ENCODE assay signal across 20 cellular contexts in genomic region chr3:168139947-168140346, GRCh38. TPM values are rescaled to one million over a fixed set of nuclear protein-coding genes. Genes with fewer than 3 reads are reported as not detected.
DNase-seq lines count a peak whose midpoint lies in the region; ATAC-seq, FAIRE-seq and TF ChIP-seq lines count a peak whose summit lies in the region.
"Had no signal": no experiment of that assay in that cellular context is flagged by ENCODE, and none has a peak within 500 bp of the region (broad histone marks: within the 10 kb centered on the region; RNA-seq: fewer than 3 reads in every experiment).

No MANE protein-coding gene starts in this region.

- no peaks in the 10 kb centered on the region for H3F3A ChIP-seq in PC-9 (ENCODE audit: insufficient read depth, low read depth)

- H3K27me3 ChIP-seq in PC-9 (ENCODE audit: insufficient read depth, low read depth) = no peaks in the 10 kb centered on the region
- H3K27me3 ChIP-seq in bronchial epithelial cell (ENCODE audit: control insufficient read depth, insufficient read depth, low read length) = no peaks in the 10 kb centered on the region
- no peaks in the 10 kb centered on the region for H3K27me3 ChIP-seq in keratinocyte (ENCODE audit: control insufficient read depth, extremely low read depth, insufficient read depth, low read length)
- H3K27me3 ChIP-seq: SJCRH30 had no signal

- H3K4me2 ChIP-seq in PC-9 = no peak overlapping the region
- H3K4me2 ChIP-seq in keratinocyte (ENCODE audit: control insufficient read depth, extremely low read depth, insufficient read depth, low read depth, low read length) = peak overlapping the region; percentile 29

- H3K27ac ChIP-seq in PC-9 (no peak overlapping the region), keratinocyte (ENCODE audit: control insufficient read depth, insufficient read depth, low read length) (no peak overlapping the region)
- H3K27ac ChIP-seq: C4-2B, SJCRH30 had no signal

- no peak for ATAC-seq in SK-N-SH treated with all-trans-retinoic acid at 6 μM for 48 hours
- ATAC-seq in GM21825 (IDR thresholded peaks at IDR 0.05; ENCODE audit: unreplicated experiment) = no peak
- ATAC-seq: CD8-positive, alpha-beta T cell; GM12878; HCT116; Panc1 had no signal

- no peaks in the 10 kb centered on the region for H3K9me3 ChIP-seq in PC-9 (ENCODE audit: insufficient read depth, low read depth)
- H3K9me3 ChIP-seq in keratinocyte (ENCODE audit: control insufficient read depth, low read depth, low read length) = no peaks in the 10 kb centered on the region
- H3K9me3 ChIP-seq: SJCRH30 had no signal

- intact Hi-C loops in PC-9 (cut with micrococcal nuclease; ENCODE audit: unreplicated experiment) = no loop called here

- no peaks in the 10 kb centered on the region for H3K9me1 ChIP-seq in keratinocyte (ENCODE audit: control insufficient read depth, extremely low read depth, insufficient read depth, low read length)

- no peaks in the 10 kb centered on the region for H3K9me2 ChIP-seq in PC-9 (ENCODE audit: insufficient read depth)

- H3K79me2 ChIP-seq in PC-9 (ENCODE audit: low read depth) (no peaks in the 10 kb centered on the region), keratinocyte (ENCODE audit: control insufficient read depth, insufficient read depth, low read length) (no peaks in the 10 kb centered on the region)

- no peaks in the 10 kb centered on the region for H3K4me1 ChIP-seq in PC-9 (replicated peaks; ENCODE audit: insufficient read depth)
- H3K4me1 ChIP-seq in keratinocyte (ENCODE audit: control insufficient read depth, extremely low read depth, insufficient read depth, low read length) = peaks cover 4% of the 10 kb centered on the region
- H3K4me1 ChIP-seq: SJCRH30 had no signal

- no TSS peak for BruUV-seq in PC-9 (replicated peaks; lab: Mats Ljungman, UMichigan)

- CTCF ChIA-PET in PC-9 (lab: Charles Lee) = no interaction called here

- H3K4me3 ChIP-seq in LNCaP clone FGC (ENCODE audit: low read depth, low read length) = no peak overlapping the region
- H3K4me3 ChIP-seq in PC-9 = no peak overlapping the region
- no peak overlapping the region for H3K4me3 ChIP-seq in bronchial epithelial cell (ENCODE audit: low read depth, low read length)
- no peak overlapping the region for H3K4me3 ChIP-seq in keratinocyte (ENCODE audit: control insufficient read depth in 2 of 3, extremely low read depth in 1 of 3, insufficient read depth in 2 of 3, low read depth in 1 of 3, low read length in 3 of 3)
- H3K4me3 ChIP-seq: GM12878, SJCRH30 had no signal

- dilution Hi-C loops in keratinocyte (cut with MboI; ENCODE audit: extremely low pct_ligation_motif_present, low sequenced_read_pairs) = no loop called here

- H2AFZ ChIP-seq in PC-9 (peak overlapping the region; percentile 37; the same call in 1 of the 2 replicates), keratinocyte (ENCODE audit: control insufficient read depth, low read length) (peak overlapping the region; percentile 62)

- TF ChIP-seq CTCF in LNCaP clone FGC (IDR thresholded peaks at IDR 0.05; ENCODE audit: control insufficient read depth, extremely low read depth, insufficient read depth) = no peak
- no peak for TF ChIP-seq CTCF in PC-9 (conservative IDR thresholded peaks at IDR 0.05)
- no peak for TF ChIP-seq CTCF in bronchial epithelial cell (IDR thresholded peaks at IDR 0.05; ENCODE audit: insufficient read depth, low read length, severe bottlenecking)
- no peak for TF ChIP-seq CTCF in keratinocyte (optimal IDR thresholded peaks at IDR 0.05 in 1 of 3, IDR thresholded peaks at IDR 0.05 in 1 of 3, conservative IDR thresholded peaks at IDR 0.05 in 1 of 3; ENCODE audit: extremely low read depth in 1 of 3, insufficient read depth in 2 of 3, low read length in 3 of 3)

- POLR2A ChIA-PET in PC-9 (lab: Charles Lee; ENCODE audit: unreplicated experiment) = interaction anchor here (0.5 to 0.6 kb wide), 2 partner anchors 98 to 574 kb away, joined by 4 to 25 read pairs; no protein-coding TSS in a partner anchor

- FAIRE-seq in bronchial epithelial cell (lab: Jason Lieb, UNC) (no peak), keratinocyte (lab: Jason Lieb, UNC) (no peak)
- FAIRE-seq: GM12878 had no signal

- no peaks in the 10 kb centered on the region for H3K36me3 ChIP-seq in PC-9 (ENCODE audit: low read depth)
- H3K36me3 ChIP-seq in bronchial epithelial cell (ENCODE audit: control insufficient read depth, insufficient read depth, low read length) = no peaks in the 10 kb centered on the region
- H3K36me3 ChIP-seq in keratinocyte (ENCODE audit: control insufficient read depth in 2 of 2, extremely low read depth in 1 of 2, insufficient read depth in 2 of 2, low read length in 2 of 2) = no peaks in the 10 kb centered on the region
- H3K36me3 ChIP-seq: SJCRH30 had no signal

- DNase-seq in LNCaP clone FGC (ENCODE audit: low read depth) (peak; percentile 88), PC-9 (peak in 1 of 2 experiments; percentile 34), bronchial epithelial cell (ENCODE audit: low read depth) (peak; percentile 28), keratinocyte (ENCODE audit: low read depth, low spot score) (no peak), NCI-H2107 treated with DMSO at 0.1 percent for 48 hours (lab: John Stamatoyannopoulos, UW; ENCODE audit: unreplicated experiment) (no peak)
- DNase-seq: CD8-positive, alpha-beta T cell; DMS 273 treated with DMSO at 0.1 percent for 48 hours; DMS79; EL; GDM1; NCI-H1105 treated with DMSO at 0.1 percent for 48 hours; NCI-H2029; NCI-H526 treated with DMSO at 0.1 percent for 48 hours; SJCRH30 had no signal

- H3K9ac ChIP-seq in keratinocyte (ENCODE audit: control insufficient read depth, extremely low read depth, insufficient read depth, low read length) = no peak overlapping the region

- H4K20me1 ChIP-seq in PC-9 (ENCODE audit: insufficient read depth) = no peaks in the 10 kb centered on the region
- no peaks in the 10 kb centered on the region for H4K20me1 ChIP-seq in keratinocyte (ENCODE audit: control insufficient read depth, extremely low read depth, insufficient read depth, low read length)

TF ChIP-seq in SK-N-SH treated with all-trans-retinoic acid at 6 μM for 48 hours, 23 proteins besides CTCF, POLR2A, EP300 and RAD21:
- TF ChIP-seq ZNF565 (CRISPR knock-in tag; conservative IDR thresholded peaks at IDR 0.05; ENCODE audit: low read depth) (no peak), ZFP3 (CRISPR knock-in tag; IDR thresholded peaks at IDR 0.05) (no peak)

RNA-seq across cellular contexts. Expression of gene GOLIM4, which starts 44.2 kb away (rescaled TPM):
- 10.9 and 17.5 TPM in 2 replicates for total RNA-seq in PC-9 (2021)
- 17.8 and 26.1 TPM in 2 replicates for total RNA-seq in bronchial epithelial cell
- polyA plus RNA-seq in keratinocyte = 6.5 to 24.8 TPM (median 13.4 TPM) in 3 replicates
- 45.2 TPM for polyA plus RNA-seq in keratinocyte (2011; ENCODE audit: low read depth)
- polyA plus RNA-seq in keratinocyte (2011; cell fraction: cytosol; rRNA removed) = 8.8 and 9.4 TPM in 2 replicates
- polyA plus RNA-seq in keratinocyte (2011; cell fraction: nucleus; rRNA removed) = 23.1 and 28.8 TPM in 2 replicates
- polyA plus RNA-seq in keratinocyte (2012; ENCODE audit: low replicate concordance) = 6.8 and 26.7 TPM in 2 replicates
- polyA minus RNA-seq in keratinocyte = 7.5 to 17.7 TPM (median 14.8 TPM) in 3 replicates
- polyA minus RNA-seq in keratinocyte (2011; cell fraction: cytosol; rRNA and poly(A)+ RNA removed) = 13.2 TPM
- polyA minus RNA-seq in keratinocyte (2011; cell fraction: nucleus; rRNA and poly(A)+ RNA removed) = 13.8 and 27.1 TPM in 2 replicates

Comparison
In these comparisons a context has a peak if more than half of its experiments do, and no peak if none do; other contexts are left out.
1. DNase-seq: peak in LNCaP clone FGC (single experiment) and bronchial epithelial cell (single experiment); none in keratinocyte (single experiment) and NCI-H2107 treated with DMSO at 0.1 percent for 48 hours (single experiment).